In genomic region chr13:46529509-46529908, GRCh38 we compare ENCODE assay signal across 18 cellular contexts. TPM values are rescaled to one million over a fixed set of nuclear protein-coding genes. Genes with fewer than 3 reads are reported as not detected.
A peak's percentile ranks its signal among the peaks of the same experiment; 100 is the strongest.
DNase-seq lines count a peak whose midpoint lies in the region; ATAC-seq, FAIRE-seq and TF ChIP-seq lines count a peak whose summit lies in the region.
"Had no signal": no experiment of that assay in that cellular context is flagged by ENCODE, and none has a peak within 500 bp of the region (broad histone marks: within the 10 kb centered on the region; RNA-seq: fewer than 3 reads in every experiment).

No MANE protein-coding gene starts in this region.

- no peaks in the 10 kb centered on the region for H3K27me3 ChIP-seq in PC-3 (ENCODE audit: low read length)
- no peaks in the 10 kb centered on the region for H3K27me3 ChIP-seq in Caco-2 (replicated peaks; ENCODE audit: control insufficient read depth, insufficient read depth, low read length)
- H3K27me3 ChIP-seq: adrenal gland, spleen had no signal

- H3K9me3 ChIP-seq in PC-3 (ENCODE audit: low read length) (no peaks in the 10 kb centered on the region), Caco-2 (no peaks in the 10 kb centered on the region)
- H3K9me3 ChIP-seq: adrenal gland, esophagus squamous epithelium, spleen had no signal

- POLR2A ChIA-PET in PC-3 (lab: Charles Lee; ENCODE audit: unreplicated experiment) (interaction anchor here (0.6 kb wide), 1 partner anchor 23 kb away, joined by 6 read pairs; the partner anchor contains the start of gene LRCH1), Caco-2 (lab: Charles Lee) (no interaction called here)

- BruUV-seq in PC-3 (replicated peaks; lab: Mats Ljungman, UMichigan) (no TSS peak), Caco-2 (replicated peaks; lab: Mats Ljungman, UMichigan) (no TSS peak)

- no peak for FAIRE-seq in GM12892 (lab: Jason Lieb, UNC)
- FAIRE-seq: GM18507 had no signal

- no peak overlapping the region for H3K9ac ChIP-seq in PC-3 (ENCODE audit: low read length)

- no peak overlapping the region for H3K4me3 Mint-ChIP-seq in activated naive CD4-positive, alpha-beta T cell treated with anti-CD3 and anti-CD28 coated beads, Interleukin-2, amount 10 ng/mL, durations not matched to agents 7 days and 5 days
- H3K4me3 Mint-ChIP-seq in stimulated activated naive CD8-positive, alpha-beta T cell treated with anti-CD3 and anti-CD28 coated beads, Interleukin-15, amount 100 ng/mL, for 72 hours: no peak overlapping the region
- H3K4me3 Mint-ChIP-seq in Caco-2 (ENCODE audit: unreplicated experiment): no peak overlapping the region
- H3K4me3 Mint-ChIP-seq: natural killer cell had no signal

- peak overlapping the region in 1 of 2 donors; percentile 53 for H3K27ac Mint-ChIP-seq in activated naive CD4-positive, alpha-beta T cell treated with anti-CD3 and anti-CD28 coated beads, Interleukin-2, amount 50 U/mL, for 72 hours
- no peak overlapping the region for H3K27ac Mint-ChIP-seq in activated naive CD4-positive, alpha-beta T cell treated with anti-CD3 and anti-CD28 coated beads, Interleukin-2, amount 10 ng/mL, durations not matched to agents 7 days and 5 days
- no peak overlapping the region for H3K27ac Mint-ChIP-seq in stimulated activated naive CD8-positive, alpha-beta T cell treated with anti-CD3 and anti-CD28 coated beads, Interleukin-15, amount 100 ng/mL, for 72 hours
- no peak overlapping the region for H3K27ac Mint-ChIP-seq in Caco-2 (ENCODE audit: unreplicated experiment)
- H3K27ac Mint-ChIP-seq: natural killer cell, progenitor cell of endocrine pancreas had no signal

- no peak for TF ChIP-seq CTCF in PC-3 (conservative IDR thresholded peaks at IDR 0.05; ENCODE audit: low read depth, low read length)
- TF ChIP-seq CTCF in Caco-2 (IDR thresholded peaks at IDR 0.05; ENCODE audit: insufficient read depth in 1 of 2, low read depth in 1 of 2, low read length in 1 of 2, severe bottlenecking in 1 of 2, unreplicated experiment in 1 of 2): no peak

- H3K4me1 Mint-ChIP-seq in activated naive CD4-positive, alpha-beta T cell treated with anti-CD3 and anti-CD28 coated beads, Interleukin-2, amount 10 ng/mL, durations not matched to agents 7 days and 5 days: peaks cover 9% of the 10 kb centered on the region
- peaks cover 28% of the 10 kb centered on the region for H3K4me1 Mint-ChIP-seq in stimulated activated naive CD8-positive, alpha-beta T cell treated with anti-CD3 and anti-CD28 coated beads, Interleukin-15, amount 100 ng/mL, for 72 hours
- H3K4me1 Mint-ChIP-seq in Caco-2 (ENCODE audit: low read depth, unreplicated experiment): peaks cover 7% of the 10 kb centered on the region
- H3K4me1 Mint-ChIP-seq: natural killer cell had no signal

- peak overlapping the region; percentile 40; the same call in 1 of the 2 replicates for H3K4me2 ChIP-seq in PC-3 (ENCODE audit: low read length)

- no peak for TF ChIP-seq POLR2A in GM12892 (IDR thresholded peaks at IDR 0.05; ENCODE audit: low read depth, low read length)

- ATAC-seq in activated naive CD4-positive, alpha-beta T cell treated with anti-CD3 and anti-CD28 coated beads, Interleukin-2, amount 50 U/mL, for 72 hours: peak; percentile 60 to 85
- ATAC-seq in GM21381 (IDR thresholded peaks at IDR 0.05; ENCODE audit: unreplicated experiment) (peak; percentile 57), PC-3 (no peak), HG03280 (IDR thresholded peaks at IDR 0.05; ENCODE audit: unreplicated experiment) (no peak)
- peak; percentile 76 for ATAC-seq in stimulated activated naive CD8-positive, alpha-beta T cell treated with anti-CD3 and anti-CD28 coated beads, Interleukin-15, amount 100 ng/mL, for 72 hours
- ATAC-seq: natural killer cell had no signal

- H3K9me2 ChIP-seq in PC-3 (replicated peaks; ENCODE audit: low read length): no peaks in the 10 kb centered on the region

- DNase-seq in activated naive CD4-positive, alpha-beta T cell treated with anti-CD3 and anti-CD28 coated beads, Interleukin-2, amount 50 U/mL, for 72 hours (ENCODE audit: low spot score in 2 of 2): peak in 1 of 2 donors; percentile 29
- no peak for DNase-seq in activated naive CD4-positive, alpha-beta T cell treated with anti-CD3 and anti-CD28 coated beads, Interleukin-2, amount 10 ng/mL, durations not matched to agents 7 days and 5 days
- DNase-seq in PC-3 (no peak), GM12892 (ENCODE audit: insufficient read length) (no peak), Caco-2 (no peak)
- DNase-seq in stimulated activated naive CD8-positive, alpha-beta T cell treated with anti-CD3 and anti-CD28 coated beads, Interleukin-15, amount 100 ng/mL, for 72 hours: peak in 1 of 2 donors; percentile 11
- DNase-seq: adrenal gland, esophagus squamous epithelium, glutamatergic neuron, Karpas-422, natural killer cell, NCI-H226, spleen had no signal

- intact Hi-C loops in PC-3 (cut with micrococcal nuclease) (no loop called here), Caco-2 (cut with micrococcal nuclease; ENCODE audit: unreplicated experiment) (no loop called here)

- H3F3A ChIP-seq in PC-3 (ENCODE audit: low read length, unreplicated experiment): no peaks in the 10 kb centered on the region

- no peak overlapping the region for H2AFZ ChIP-seq in PC-3 (ENCODE audit: low read length)

- H3K79me2 ChIP-seq in PC-3 (ENCODE audit: low read length): no peaks in the 10 kb centered on the region

- no peaks in the 10 kb centered on the region for H3K9me3 Mint-ChIP-seq in activated naive CD4-positive, alpha-beta T cell treated with anti-CD3 and anti-CD28 coated beads, Interleukin-2, amount 50 U/mL, for 72 hours
- H3K9me3 Mint-ChIP-seq in activated naive CD4-positive, alpha-beta T cell treated with anti-CD3 and anti-CD28 coated beads, Interleukin-2, amount 10 ng/mL, durations not matched to agents 7 days and 5 days: no peaks in the 10 kb centered on the region
- no peaks in the 10 kb centered on the region for H3K9me3 Mint-ChIP-seq in stimulated activated naive CD8-positive, alpha-beta T cell treated with anti-CD3 and anti-CD28 coated beads, Interleukin-15, amount 100 ng/mL, for 72 hours
- no peaks in the 10 kb centered on the region for H3K9me3 Mint-ChIP-seq in Caco-2 (ENCODE audit: unreplicated experiment)
- H3K9me3 Mint-ChIP-seq: natural killer cell had no signal

- H3K4me1 ChIP-seq in PC-3 (ENCODE audit: insufficient read depth, low read length) (peaks cover 32% of the 10 kb centered on the region), Caco-2 (no peaks in the 10 kb centered on the region)
- H3K4me1 ChIP-seq: adrenal gland had no signal

- no peaks in the 10 kb centered on the region for H4K20me1 ChIP-seq in PC-3 (ENCODE audit: low read length)

- no peaks in the 10 kb centered on the region for H3K36me3 ChIP-seq in PC-3 (ENCODE audit: low read depth, low read length)
- H3K36me3 ChIP-seq in Caco-2 (ENCODE audit: control insufficient read depth, insufficient read depth, low read length): no peaks in the 10 kb centered on the region
- H3K36me3 ChIP-seq: adrenal gland, esophagus squamous epithelium, spleen had no signal

- no peak overlapping the region for H3K27ac ChIP-seq in PC-3 (ENCODE audit: low read length)
- H3K27ac ChIP-seq: adrenal gland, esophagus squamous epithelium, spleen had no signal

- CTCF ChIA-PET in activated naive CD4-positive, alpha-beta T cell treated with anti-CD3 and anti-CD28 coated beads, Interleukin-2, amount 10 ng/mL, durations not matched to agents 7 days and 5 days (lab: Charles Lee): no interaction called here
- CTCF ChIA-PET in PC-3 (lab: Charles Lee): no interaction called here
- CTCF ChIA-PET in Caco-2 (lab: Charles Lee): no interaction called here

- peaks cover 17% of the 10 kb centered on the region for H3K27me3 Mint-ChIP-seq in activated naive CD4-positive, alpha-beta T cell treated with anti-CD3 and anti-CD28 coated beads, Interleukin-2, amount 10 ng/mL, durations not matched to agents 7 days and 5 days
- H3K27me3 Mint-ChIP-seq in stimulated activated naive CD8-positive, alpha-beta T cell treated with anti-CD3 and anti-CD28 coated beads, Interleukin-15, amount 100 ng/mL, for 72 hours: peaks cover 8% of the 10 kb centered on the region
- no peaks in the 10 kb centered on the region for H3K27me3 Mint-ChIP-seq in Caco-2 (ENCODE audit: insufficient read depth, unreplicated experiment)

- H3K4me3 ChIP-seq in PC-3 (ENCODE audit: low read length) (no peak overlapping the region), Caco-2 (ENCODE audit: low read depth, low read length) (no peak overlapping the region)
- H3K4me3 ChIP-seq: adrenal gland, esophagus squamous epithelium, lung, spleen had no signal

- no peaks in the 10 kb centered on the region for H3K36me3 Mint-ChIP-seq in activated naive CD4-positive, alpha-beta T cell treated with anti-CD3 and anti-CD28 coated beads, Interleukin-2, amount 50 U/mL, for 72 hours
- H3K36me3 Mint-ChIP-seq in activated naive CD4-positive, alpha-beta T cell treated with anti-CD3 and anti-CD28 coated beads, Interleukin-2, amount 10 ng/mL, durations not matched to agents 7 days and 5 days: no peaks in the 10 kb centered on the region
- H3K36me3 Mint-ChIP-seq in Caco-2 (ENCODE audit: insufficient read depth, unreplicated experiment): no peaks in the 10 kb centered on the region
- H3K36me3 Mint-ChIP-seq: natural killer cell had no signal

RNA-seq across cellular contexts. Expression of gene LRCH1, which starts 23.5 kb away (rescaled TPM):
- total RNA-seq in activated naive CD4-positive, alpha-beta T cell treated with anti-CD3 and anti-CD28 coated beads, Interleukin-2, amount 50 U/mL, for 72 hours: 10 to 100 TPM; 17.5 to 21.5 TPM
- 4.3 and 7.8 TPM in 2 replicates for total RNA-seq in PC-3 (2014; rRNA removed)
- 27.9 TPM for polyA plus RNA-seq in GM12892 (2012; ENCODE audit: missing spikeins)
- 27.0 and 30.7 TPM in 2 replicates for total RNA-seq in Caco-2 (2022)

Comparison
In these comparisons a context has a peak if more than half of its experiments do, and no peak if none do; other contexts are left out.
1. ATAC-seq: peak in activated naive CD4-positive, alpha-beta T cell treated with anti-CD3 and anti-CD28 coated beads, Interleukin-2, amount 50 U/mL, for 72 hours (2 of 2), GM21381 (single experiment) and stimulated activated naive CD8-positive, alpha-beta T cell treated with anti-CD3 and anti-CD28 coated beads, Interleukin-15, amount 100 ng/mL, for 72 hours (single experiment); none in PC-3 (single experiment) and HG03280 (single experiment).